ENCODE assay signal across 8 cellular contexts in the genomic region with DNA sequence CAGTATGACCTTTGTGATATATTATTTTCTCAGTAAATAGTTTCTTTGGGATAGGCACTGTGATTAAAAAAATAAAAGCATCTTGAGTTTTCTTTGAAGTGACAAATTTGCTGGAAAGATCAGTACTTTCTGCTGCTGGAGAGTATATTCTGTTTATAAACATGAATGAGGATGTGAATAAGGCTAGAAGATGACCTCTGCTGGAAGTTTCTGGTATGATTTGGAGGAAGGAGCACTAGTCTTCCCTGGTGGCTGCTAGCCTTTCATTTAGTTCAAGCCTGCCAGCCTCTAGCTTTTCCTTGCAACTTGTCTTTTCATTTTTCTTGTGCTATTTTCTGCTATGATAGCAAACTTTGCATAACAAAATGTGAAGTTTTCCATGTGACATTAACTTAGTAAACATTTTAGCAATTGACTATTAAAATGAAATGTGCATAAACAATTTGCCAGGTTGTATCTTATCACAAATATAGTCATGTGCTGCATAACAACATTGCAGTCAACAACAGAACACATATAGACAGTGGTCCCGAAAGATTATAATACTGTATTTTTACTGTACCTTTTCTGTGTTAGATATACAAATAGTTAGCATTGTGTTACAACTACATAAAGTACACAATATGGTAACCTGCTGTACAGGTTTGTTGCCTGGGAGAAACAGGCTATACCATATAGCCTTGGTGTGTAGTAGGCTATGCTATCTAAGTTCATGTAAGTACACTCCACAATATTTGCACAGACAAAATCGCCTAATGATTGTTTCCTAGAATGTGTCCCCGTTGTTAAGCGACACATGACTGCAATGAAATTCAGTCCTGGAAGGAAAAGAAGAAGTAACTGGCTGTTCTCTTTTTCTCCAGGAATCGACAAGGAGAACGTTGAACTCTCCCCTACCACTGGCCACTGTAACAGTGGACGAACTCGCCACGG. TPM values are rescaled to one million over a fixed set of nuclear protein-coding genes. Genes with fewer than 3 reads are reported as not detected.
A peak's percentile ranks its signal among the peaks of the same experiment; 100 is the strongest.
DNase-seq lines count a peak whose midpoint lies in the region; ATAC-seq and TF ChIP-seq lines count a peak whose summit lies in the region.

No MANE protein-coding gene starts in this region.

- TF ChIP-seq CTCF in HFFc6 (IDR thresholded peaks at IDR 0.05) (peak; percentile 79), OCI-LY3 (IDR thresholded peaks at IDR 0.05; ENCODE audit: low read depth, low read length) (peak; percentile 75)

- H3K4me3 Mint-ChIP-seq in HFFc6, result no peak overlapping the region
- peak overlapping the region; percentile 37 for H3K4me3 Mint-ChIP-seq in dendritic cell treated with granulocyte-macrophage colony-stimulating factor and Interleukin-4, amounts not matched to agents 40 ng/mL and 50 ng/mL, for 4 days

- H3K27ac Mint-ChIP-seq in HFFc6, result no peak overlapping the region; the same call in 1 of the 2 replicates
- H3K27ac Mint-ChIP-seq in dendritic cell treated with granulocyte-macrophage colony-stimulating factor and Interleukin-4, amounts not matched to agents 40 ng/mL and 50 ng/mL, for 4 days, result peak overlapping the region; percentile 79

- intact Hi-C loops in dendritic cell treated with granulocyte-macrophage colony-stimulating factor and Interleukin-4, amounts not matched to agents 40 ng/mL and 50 ng/mL, for 4 days (cut with micrococcal nuclease), result loop anchor here (5.0 to 10.0 kb wide), 4 partner anchors 51 to 286 kb away; partner anchors contain the start of gene EVI2A

- H3K79me2 ChIP-seq in OCI-LY3 (ENCODE audit: low read length), result no peaks in the 10 kb centered on the region

- no peaks in the 10 kb centered on the region for H3K27me3 ChIP-seq in OCI-LY3 (ENCODE audit: low read depth, low read length)

- peaks cover 22% of the 10 kb centered on the region for H3K4me1 ChIP-seq in OCI-LY3 (ENCODE audit: low read length)

- DNase-seq in DMS114 treated with DMSO at 0.1 percent for 48 hours (lab: John Stamatoyannopoulos, UW; ENCODE audit: unreplicated experiment) (peak; percentile 59), HFFc6 (peak; percentile 67), lung microvascular endothelial cell (ENCODE audit: low read depth in 2 of 2) (peak; percentile 71 to 75)

- H3K9me3 ChIP-seq in OCI-LY3 (ENCODE audit: insufficient read depth, low read length), result no peaks in the 10 kb centered on the region

- no peak overlapping the region for H2AFZ ChIP-seq in OCI-LY3 (ENCODE audit: low read depth, low read length)

- no peaks in the 10 kb centered on the region for H3K9me3 Mint-ChIP-seq in HFFc6
- H3K9me3 Mint-ChIP-seq in dendritic cell treated with granulocyte-macrophage colony-stimulating factor and Interleukin-4, amounts not matched to agents 40 ng/mL and 50 ng/mL, for 4 days, result no peaks in the 10 kb centered on the region

- peaks cover 2% of the 10 kb centered on the region for H3K36me3 ChIP-seq in OCI-LY3 (replicated peaks; ENCODE audit: low read depth, low read length)

- no peak overlapping the region for H3K4me3 ChIP-seq in OCI-LY3 (ENCODE audit: low read length)

- no peak overlapping the region for H3K27ac ChIP-seq in OCI-LY3 (ENCODE audit: low read length)

- H3K4me1 Mint-ChIP-seq in HFFc6 (ENCODE audit: low read depth), result peaks cover 45% of the 10 kb centered on the region
- H3K4me1 Mint-ChIP-seq in dendritic cell treated with granulocyte-macrophage colony-stimulating factor and Interleukin-4, amounts not matched to agents 40 ng/mL and 50 ng/mL, for 4 days (ENCODE audit: low read depth), result peaks cover 28% of the 10 kb centered on the region

- no peak for ATAC-seq in GM21515 (IDR thresholded peaks at IDR 0.05; ENCODE audit: unreplicated experiment)
- no peak for ATAC-seq in GM21576 (IDR thresholded peaks at IDR 0.05; ENCODE audit: unreplicated experiment)
- no peak for ATAC-seq in HG03442 (IDR thresholded peaks at IDR 0.05; ENCODE audit: unreplicated experiment)

- no peak overlapping the region for H3K9ac ChIP-seq in OCI-LY3 (ENCODE audit: low read length)

- no peaks in the 10 kb centered on the region for H3K27me3 Mint-ChIP-seq in HFFc6 (ENCODE audit: insufficient read depth)
- no peaks in the 10 kb centered on the region for H3K27me3 Mint-ChIP-seq in dendritic cell treated with granulocyte-macrophage colony-stimulating factor and Interleukin-4, amounts not matched to agents 40 ng/mL and 50 ng/mL, for 4 days

- H3K36me3 Mint-ChIP-seq in HFFc6 (ENCODE audit: low read depth), result peaks cover 9% of the 10 kb centered on the region
- peaks cover 14% of the 10 kb centered on the region for H3K36me3 Mint-ChIP-seq in dendritic cell treated with granulocyte-macrophage colony-stimulating factor and Interleukin-4, amounts not matched to agents 40 ng/mL and 50 ng/mL, for 4 days (ENCODE audit: low read depth)

- H3K4me2 ChIP-seq in OCI-LY3 (ENCODE audit: low read length), result no peak overlapping the region

- H4K20me1 ChIP-seq in OCI-LY3 (ENCODE audit: insufficient read depth, low read length), result no peaks in the 10 kb centered on the region

RNA-seq across cellular contexts. Expression of gene RAB11FIP4, which starts 18.1 kb away (rescaled TPM):
- total RNA-seq in HFFc6 (2021; fragmentation: NEBNext Ultra II Directional; extraction: Animal tissue kit (Norgen Biotek cat#: 25700)), result under 1 TPM; 0.02 to 0.38 (median 0.09) TPM
- 0.20 TPM in 1 of 2 replicates, not detected in the other for total RNA-seq in lung microvascular endothelial cell

RNA-seq across cellular contexts. Expression of gene EVI2A, which starts 52.0 kb away (rescaled TPM):
- 1 to 10 TPM in 5 of 6 experiments, under 1 TPM in 1; 1.00 to 1.7 (median 1.4) TPM for total RNA-seq in HFFc6 (2021; fragmentation: NEBNext Ultra II Directional; extraction: Animal tissue kit (Norgen Biotek cat#: 25700))
- under 0.01 and 0.87 TPM in 2 replicates for total RNA-seq in lung microvascular endothelial cell

RNA-seq across cellular contexts. Expression of gene EVI2B, which starts 59.6 kb away (rescaled TPM):
- total RNA-seq in HFFc6 (2021; fragmentation: NEBNext Ultra II Directional; extraction: Animal tissue kit (Norgen Biotek cat#: 25700)), result 1 to 10 TPM in 4 of 6 experiments, under 1 TPM in 2; 0.33 to 2.0 (median 1.5) TPM
- 0.22 TPM in 1 of 2 replicates, not detected in the other for total RNA-seq in lung microvascular endothelial cell
